ENCODE assay signal across 18 cellular contexts in the genomic region with DNA sequence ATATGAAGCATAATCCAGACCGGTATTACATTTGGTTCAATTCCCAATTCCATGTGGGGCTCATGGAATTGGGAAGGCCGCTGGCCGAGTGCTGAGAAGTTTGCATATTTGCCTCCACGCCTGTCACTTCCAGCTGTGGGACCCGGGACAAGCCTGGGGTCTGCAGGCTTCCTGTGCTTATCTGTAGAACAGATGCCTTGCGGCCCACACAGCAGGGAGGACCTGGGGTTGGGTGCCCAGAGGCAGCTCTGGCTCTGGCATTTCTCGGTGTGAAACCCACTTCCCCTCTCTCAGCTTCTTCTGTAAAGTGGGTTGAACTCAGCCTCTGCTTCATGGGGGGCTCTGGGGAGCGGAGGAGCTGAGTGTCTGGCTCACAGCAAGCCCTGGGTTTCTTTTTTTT.
DNase-seq lines count a peak whose midpoint lies in the region; TF ChIP-seq lines count a peak whose summit lies in the region.
"Had no signal": no experiment of that assay in that cellular context is flagged by ENCODE, and none has a peak within 500 bp of the region (broad histone marks: within the 10 kb centered on the region; RNA-seq: fewer than 3 reads in every experiment).

No MANE protein-coding gene starts in this region.

- H2AFZ ChIP-seq in PC-9 (no peak overlapping the region), hepatocyte (no peak overlapping the region)

- intact Hi-C loops in PC-9 (cut with micrococcal nuclease; ENCODE audit: unreplicated experiment): loop anchor here (2.0 to 10.0 kb wide), 6 partner anchors 57 to 1075 kb away; no protein-coding TSS in a partner anchor
- intact Hi-C loops in posterior vena cava (cut with DNase I): no loop called here

- H3K4me3 ChIP-seq in PC-9 (no peak overlapping the region), hepatocyte (no peak overlapping the region)
- H3K4me3 ChIP-seq: BLaER1 treated with 17β-estradiol and CSF1 and Interleukin-3, amounts not matched to agents 10 nM and 100 nM; breast epithelium; esophagus muscularis mucosa; left lung had no signal

- no peak overlapping the region for H3K4me2 ChIP-seq in PC-9
- no peak overlapping the region for H3K4me2 ChIP-seq in hepatocyte

- CTCF ChIA-PET in PC-9 (lab: Charles Lee): interaction anchor here (0.6 kb wide), 1 partner anchor 93 kb away, joined by 4 read pairs; no protein-coding TSS in a partner anchor

- H3K27ac ChIP-seq in C4-2B: peak overlapping the region; percentile 99
- H3K27ac ChIP-seq in PC-9: peak overlapping the region; percentile 74
- peak overlapping the region; percentile 43 for H3K27ac ChIP-seq in hepatocyte
- H3K27ac ChIP-seq: BLaER1 treated with 17β-estradiol and CSF1 and Interleukin-3, amounts not matched to agents 10 nM and 100 nM had no signal

- H3K4me1 ChIP-seq in PC-9 (replicated peaks; ENCODE audit: insufficient read depth): peaks cover 68% of the 10 kb centered on the region
- peaks cover 14% of the 10 kb centered on the region for H3K4me1 ChIP-seq in hepatocyte (ENCODE audit: insufficient read depth)

- no peak for TF ChIP-seq CTCF in C4-2B (conservative IDR thresholded peaks at IDR 0.05)
- no peak for TF ChIP-seq CTCF in PC-9 (conservative IDR thresholded peaks at IDR 0.05)
- TF ChIP-seq CTCF in hepatocyte (IDR thresholded peaks at IDR 0.05; ENCODE audit: poor library complexity): no peak

- H3K79me2 ChIP-seq in PC-9 (ENCODE audit: low read depth) (peaks cover 74% of the 10 kb centered on the region), hepatocyte (peaks cover 39% of the 10 kb centered on the region)

- H3K36me3 ChIP-seq in PC-9 (ENCODE audit: low read depth) (peaks cover 70% of the 10 kb centered on the region), hepatocyte (replicated peaks; ENCODE audit: insufficient read depth, low read depth) (no peaks in the 10 kb centered on the region)
- H3K36me3 ChIP-seq: BLaER1 treated with 17β-estradiol and CSF1 and Interleukin-3, amounts not matched to agents 10 nM and 100 nM; breast epithelium had no signal

- DNase-seq in PC-9 (no peak), hepatocyte (ENCODE audit: low spot score) (no peak), posterior vena cava (ENCODE audit: low spot score) (peak; percentile 31), cerebellar nuclear complex (lab: John Stamatoyannopoulos, UW) (no peak), HUDEP-2 (lab: John Stamatoyannopoulos, UW; ENCODE audit: unreplicated experiment in 76 of 76) (no peak), globus pallidus (ENCODE audit: low spot score) (no peak)
- DNase-seq: activated CD8-positive, alpha-beta T cell treated with anti-CD3 and anti-CD28 coated beads for 36 hours; Calu3; cortex of kidney; hypothalamus; left lung; NCI-H1105; NCI-H1930; Right ventricle myocardium superior had no signal

- no peaks in the 10 kb centered on the region for H3K9me2 ChIP-seq in PC-9 (ENCODE audit: insufficient read depth)
- H3K9me2 ChIP-seq in hepatocyte (replicated peaks; ENCODE audit: insufficient read depth): no peaks in the 10 kb centered on the region

- POLR2A ChIA-PET in PC-9 (lab: Charles Lee; ENCODE audit: unreplicated experiment): interaction anchor here (0.7 kb wide), 2 partner anchors 22 to 375 kb away, joined by 4 to 5 read pairs; no protein-coding TSS in a partner anchor

- BruUV-seq in PC-9 (replicated peaks; lab: Mats Ljungman, UMichigan): no TSS peak

- H3K27me3 ChIP-seq in PC-9 (ENCODE audit: insufficient read depth, low read depth) (no peaks in the 10 kb centered on the region), hepatocyte (no peaks in the 10 kb centered on the region)
- H3K27me3 ChIP-seq: breast epithelium, esophagus muscularis mucosa, left lung had no signal

- H3F3A ChIP-seq in PC-9 (ENCODE audit: insufficient read depth, low read depth): peaks cover 51% of the 10 kb centered on the region

- no peaks in the 10 kb centered on the region for H3K9me3 ChIP-seq in PC-9 (ENCODE audit: insufficient read depth, low read depth)
- no peaks in the 10 kb centered on the region for H3K9me3 ChIP-seq in hepatocyte (ENCODE audit: low read depth)
- H3K9me3 ChIP-seq: BLaER1 treated with 17β-estradiol and CSF1 and Interleukin-3, amounts not matched to agents 10 nM and 100 nM; breast epithelium; esophagus muscularis mucosa; left lung had no signal

- whole genome bisulfite sequencing in hepatocyte (ENCODE audit: low lambda C conversion rate, missing lambda C conversion rate): 91% methylated on average over 8 of the region's 8 CpGs

- H4K20me1 ChIP-seq in PC-9 (ENCODE audit: insufficient read depth): peaks cover 31% of the 10 kb centered on the region; the same call in 1 of the 2 replicates
- no peaks in the 10 kb centered on the region for H4K20me1 ChIP-seq in hepatocyte (ENCODE audit: insufficient read depth, poor library complexity, severe bottlenecking)
- H4K20me1 ChIP-seq: BLaER1 treated with 17β-estradiol and CSF1 and Interleukin-3, amounts not matched to agents 10 nM and 100 nM had no signal

Comparison
In these comparisons a context has a peak if more than half of its experiments do, and no peak if none do; other contexts are left out.
1. H3K27ac ChIP-seq: peak in every context shown above with its lines; median percentile 99 in C4-2B; 74 in PC-9; 43 in hepatocyte.